ENCODE assay signal across 34 cellular contexts in the genomic region with DNA sequence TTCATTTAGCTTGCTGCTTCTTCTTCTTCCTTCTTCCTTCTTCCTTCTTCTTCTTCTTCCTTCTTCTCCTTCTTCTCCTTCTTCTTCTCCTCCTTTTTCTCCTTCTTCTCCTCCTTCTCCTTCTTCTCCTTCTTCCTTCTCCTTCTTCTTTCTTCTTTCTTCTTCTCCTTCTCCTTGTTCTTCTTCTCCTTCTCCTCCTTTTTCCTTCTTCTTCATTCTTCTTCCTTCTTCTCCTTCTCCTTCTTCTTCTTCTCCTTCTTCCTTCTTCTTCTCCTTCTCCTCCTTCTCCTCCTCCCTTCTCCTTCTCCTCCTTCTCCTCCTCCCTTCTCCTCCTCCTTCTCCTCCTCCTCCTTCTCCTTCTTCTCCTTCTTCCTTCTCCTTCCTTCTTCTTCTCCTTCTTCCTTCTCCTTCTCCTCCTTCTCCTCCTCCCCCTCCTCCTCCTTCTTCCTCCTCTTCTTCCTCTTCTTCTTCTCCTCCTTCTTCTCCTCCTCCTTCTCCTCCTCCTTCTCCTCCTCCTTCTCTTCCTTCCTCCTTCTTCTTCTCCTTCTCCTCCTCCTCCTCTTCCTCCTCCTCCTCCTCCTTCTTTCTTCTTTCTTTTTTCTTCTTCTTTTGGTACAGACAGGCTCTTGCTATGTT.
"Had no signal": no experiment of that assay in that cellular context is flagged by ENCODE, and none has a peak within 500 bp of the region (broad histone marks: within the 10 kb centered on the region; RNA-seq: fewer than 3 reads in every experiment).

No MANE protein-coding gene starts in this region.

- H3K4me1 Mint-ChIP-seq: activated CD4-positive, alpha-beta memory T cell treated with anti-CD3 and anti-CD28 coated beads, Interleukin-2, amount 10 ng/mL, durations not matched to agents 7 days and 5 days; activated CD4-positive, alpha-beta T cell treated with anti-CD3 and anti-CD28 coated beads for 36 hours; activated CD4-positive, alpha-beta T cell treated with anti-CD3 and anti-CD28 coated beads, Interleukin-2, amount 10 ng/mL, durations not matched to agents 7 days and 5 days; activated CD8-positive, alpha-beta memory T cell treated with anti-CD3 and anti-CD28 coated beads, Interleukin-2, amount 10 ng/mL, durations not matched to agents 7 days and 5 days; activated naive CD8-positive, alpha-beta T cell treated with anti-CD3 and anti-CD28 coated beads for 36 hours had no signal

- H3K36me3 ChIP-seq: adrenal gland, breast epithelium had no signal

- H3K27me3 Mint-ChIP-seq: activated CD4-positive, alpha-beta memory T cell treated with anti-CD3 and anti-CD28 coated beads, Interleukin-2, amount 10 ng/mL, durations not matched to agents 7 days and 5 days; activated CD4-positive, alpha-beta T cell treated with anti-CD3 and anti-CD28 coated beads for 36 hours; activated CD4-positive, alpha-beta T cell treated with anti-CD3 and anti-CD28 coated beads, Interleukin-2, amount 10 ng/mL, durations not matched to agents 7 days and 5 days; activated CD8-positive, alpha-beta memory T cell treated with anti-CD3 and anti-CD28 coated beads, Interleukin-2, amount 10 ng/mL, durations not matched to agents 7 days and 5 days; activated naive CD8-positive, alpha-beta T cell treated with anti-CD3 and anti-CD28 coated beads for 36 hours; activated T-cell treated with anti-CD3 and anti-CD28 coated beads, Interleukin-2, amount 50 U/mL, for 24 hours had no signal

- H3K27ac ChIP-seq: adrenal gland, body of pancreas, brain microvascular endothelial cell, breast epithelium, VCaP had no signal

- H3K4me1 ChIP-seq: body of pancreas had no signal

- H3K27me3 ChIP-seq: adrenal gland, body of pancreas, brain microvascular endothelial cell, breast epithelium had no signal

- H3K4me3 Mint-ChIP-seq: activated CD4-positive, alpha-beta memory T cell treated with anti-CD3 and anti-CD28 coated beads, Interleukin-2, amount 10 ng/mL, durations not matched to agents 7 days and 5 days; activated CD4-positive, alpha-beta T cell treated with anti-CD3 and anti-CD28 coated beads for 36 hours; activated CD4-positive, alpha-beta T cell treated with anti-CD3 and anti-CD28 coated beads, Interleukin-2, amount 10 ng/mL, durations not matched to agents 7 days and 5 days; activated CD8-positive, alpha-beta memory T cell treated with anti-CD3 and anti-CD28 coated beads, Interleukin-2, amount 10 ng/mL, durations not matched to agents 7 days and 5 days; activated CD8-positive, alpha-beta T cell treated with anti-CD3 and anti-CD28 coated beads, Interleukin-2, amount 10 ng/mL, durations not matched to agents 7 days and 5 days; activated naive CD8-positive, alpha-beta T cell treated with anti-CD3 and anti-CD28 coated beads for 36 hours; activated T-cell treated with anti-CD3 and anti-CD28 coated beads, Interleukin-2, amount 50 U/mL, for 24 hours; T-helper 1 cell treated with Interleukin-12 subunit alpha and Interleukin-12 subunit beta and Interleukin-4 antibody, amounts not matched to agents 30 μg/mL and 1 μg/mL, for 36 hours; T-helper 2 cell treated with Interferon-gamma antibody and Interleukin-4, amounts not matched to agents 5 μg/mL and 100 μg/mL, for 36 hours had no signal

- H3K4me3 ChIP-seq: adrenal gland, body of pancreas, breast epithelium had no signal

- DNase-seq: activated CD4-positive, alpha-beta memory T cell treated with anti-CD3 and anti-CD28 coated beads, Interleukin-2, amount 10 ng/mL, durations not matched to agents 7 days and 5 days; activated CD4-positive, alpha-beta T cell treated with anti-CD3 and anti-CD28 coated beads for 1 hour; activated CD4-positive, alpha-beta T cell treated with anti-CD3 and anti-CD28 coated beads for 36 hours; activated CD4-positive, alpha-beta T cell treated with anti-CD3 and anti-CD28 coated beads for 48 hours; activated CD4-positive, alpha-beta T cell treated with anti-CD3 and anti-CD28 coated beads, Interleukin-2, amount 10 ng/mL, durations not matched to agents 7 days and 5 days; activated CD4-positive, alpha-beta T cell treated with anti-CD3 and anti-CD28 coated beads, Interleukin-2, amount 50 U/mL, for 48 hours; activated CD4-positive, CD25-positive, alpha-beta regulatory T cell; activated CD8-positive, alpha-beta memory T cell treated with anti-CD3 and anti-CD28 coated beads for 24 hours; activated CD8-positive, alpha-beta memory T cell treated with anti-CD3 and anti-CD28 coated beads, Interleukin-2, amount 10 ng/mL, durations not matched to agents 7 days and 5 days; activated CD8-positive, alpha-beta memory T cell treated with anti-CD3 and anti-CD28 coated beads, Interleukin-2, amount 50 U/mL, for 48 hours; activated CD8-positive, alpha-beta T cell treated with anti-CD3 and anti-CD28 coated beads, Interleukin-2, amount 10 ng/mL, durations not matched to agents 7 days and 5 days; activated effector memory CD4-positive, alpha-beta T cell treated with Interleukin-2 at 50 U/mL for 16 hours; activated gamma-delta T cell; activated naive CD4-positive, alpha-beta T cell treated with anti-CD3 and anti-CD28 coated beads, Interleukin-2, amount 50 U/mL, for 16 hours; activated naive CD4-positive, alpha-beta T cell treated with Interleukin-2 at 50 U/mL for 16 hours; activated naive CD8-positive, alpha-beta T cell treated with anti-CD3 and anti-CD28 coated beads for 36 hours; activated T-cell treated with anti-CD3 and anti-CD28 coated beads, Interleukin-2, amount 50 U/mL, for 24 hours; activated T-cell treated with anti-CD3 and anti-CD28 coated beads, Interleukin-2, amount 50 U/mL, for 48 hours; adrenal gland; amniotic stem cell; aorta; body of pancreas; brain microvascular endothelial cell; central memory CD4-positive, alpha-beta T cell; T-helper 1 cell; T-helper 2 cell; T-helper 9 cell had no signal

- H3K9me3 ChIP-seq: adrenal gland, body of pancreas had no signal

- H3K27ac Mint-ChIP-seq: activated CD4-positive, alpha-beta memory T cell treated with anti-CD3 and anti-CD28 coated beads, Interleukin-2, amount 10 ng/mL, durations not matched to agents 7 days and 5 days; activated CD4-positive, alpha-beta T cell treated with anti-CD3 and anti-CD28 coated beads for 36 hours; activated CD4-positive, alpha-beta T cell treated with anti-CD3 and anti-CD28 coated beads, Interleukin-2, amount 10 ng/mL, durations not matched to agents 7 days and 5 days; activated CD8-positive, alpha-beta memory T cell treated with anti-CD3 and anti-CD28 coated beads, Interleukin-2, amount 10 ng/mL, durations not matched to agents 7 days and 5 days; activated CD8-positive, alpha-beta T cell treated with anti-CD3 and anti-CD28 coated beads, Interleukin-2, amount 10 ng/mL, durations not matched to agents 7 days and 5 days; activated naive CD8-positive, alpha-beta T cell treated with anti-CD3 and anti-CD28 coated beads for 36 hours; activated T-cell treated with anti-CD3 and anti-CD28 coated beads, Interleukin-2, amount 50 U/mL, for 24 hours; activated T-helper 2 cell treated with anti-CD3 and anti-CD28 coated beads, Interferon-gamma antibody, Interleukin-2, Interleukin-4, amounts not matched to agents 10 μg/mL and 5 μg/mL and 100 μg/mL, durations not matched to agents 14 hours and 24 hours and 36 hours; T-helper 1 cell treated with Interleukin-12 subunit alpha and Interleukin-12 subunit beta and Interleukin-4 antibody, amounts not matched to agents 30 μg/mL and 1 μg/mL, for 36 hours; T-helper 2 cell treated with Interferon-gamma antibody and Interleukin-4, amounts not matched to agents 5 μg/mL and 100 μg/mL, for 36 hours had no signal

- ATAC-seq: activated CD4-positive, alpha-beta T cell treated with anti-CD3 and anti-CD28 coated beads for 36 hours; activated CD4-positive, CD25-positive, alpha-beta regulatory T cell treated with anti-CD3 and anti-CD28 coated beads, Interleukin-2, amount 50 U/mL, for 24 hours; activated CD8-positive, alpha-beta memory T cell treated with anti-CD3 and anti-CD28 coated beads, Interleukin-2, amount 10 ng/mL, durations not matched to agents 7 days and 5 days; activated CD8-positive, alpha-beta T cell treated with anti-CD3 and anti-CD28 coated beads, Interleukin-2, amount 10 ng/mL, durations not matched to agents 7 days and 5 days; activated naive CD4-positive, alpha-beta T cell treated with anti-CD3 and anti-CD28 coated beads, Interleukin-2, amount 50 U/mL, for 72 hours; body of pancreas had no signal
